2 cellular contexts compared by ENCODE assay signal in genomic region chr22:42740320-42741096, GRCh38. TPM values are rescaled to one million over a fixed set of nuclear protein-coding genes. Genes with fewer than 3 reads are reported as not detected.
"Had no signal": no experiment of that assay in that cellular context is flagged by ENCODE, and none has a peak within 500 bp of the region (broad histone marks: within the 10 kb centered on the region; RNA-seq: fewer than 3 reads in every experiment).

No MANE protein-coding gene starts in this region.

RNA-seq across cellular contexts. Expression of gene A4GALT, which starts 19.8 kb away (rescaled TPM):
- total RNA-seq: activated CD4-positive, alpha-beta memory T cell treated with anti-CD3 and anti-CD28 coated beads for 36 hours; naive thymus-derived CD8-positive, alpha-beta T cell had no signal
- polyA plus RNA-seq: naive thymus-derived CD8-positive, alpha-beta T cell had no signal
